13 cellular contexts compared by ENCODE assay signal in genomic region chrX:30657542-30658238, GRCh38. TPM values are rescaled to one million over a fixed set of nuclear protein-coding genes. Genes with fewer than 3 reads are reported as not detected.
DNase-seq lines count a peak whose midpoint lies in the region; ATAC-seq, FAIRE-seq and TF ChIP-seq lines count a peak whose summit lies in the region.
"Had no signal": no experiment of that assay in that cellular context is flagged by ENCODE, and none has a peak within 500 bp of the region (broad histone marks: within the 10 kb centered on the region; RNA-seq: fewer than 3 reads in every experiment).

No MANE protein-coding gene starts in this region.

- no peaks in the 10 kb centered on the region for H3K36me3 Mint-ChIP-seq in astrocyte (ENCODE audit: low read depth, unreplicated experiment)

- H3K27me3 ChIP-seq in MG63 (no peaks in the 10 kb centered on the region), astrocyte (ENCODE audit: insufficient read depth, low read length) (no peaks in the 10 kb centered on the region), lower lobe of right lung (ENCODE audit: low read depth) (no peaks in the 10 kb centered on the region)

- no peak overlapping the region for H3K4me2 ChIP-seq in astrocyte (ENCODE audit: low read length)

- intact Hi-C loops in lower lobe of right lung (cut with DNase I) = no loop called here

- H2AFZ ChIP-seq in astrocyte (ENCODE audit: low read depth, low read length) = no peak overlapping the region

- TF ChIP-seq CTCF in astrocyte (IDR thresholded peaks at IDR 0.05; ENCODE audit: insufficient read depth, low read depth, low read length) (no peak), lower lobe of right lung (IDR thresholded peaks at IDR 0.05) (no peak)

- no peaks in the 10 kb centered on the region for H3K79me2 ChIP-seq in astrocyte (ENCODE audit: insufficient read depth, low read length)

- no peaks in the 10 kb centered on the region for H3K27me3 Mint-ChIP-seq in astrocyte (ENCODE audit: low read depth, unreplicated experiment)

- H3K27ac ChIP-seq in astrocyte (ENCODE audit: low read depth, low read length) (no peak overlapping the region), lower lobe of right lung (peak overlapping the region; percentile 41)

- ATAC-seq in lower lobe of right lung = no peak

- H3K4me1 Mint-ChIP-seq in astrocyte (ENCODE audit: low read depth, unreplicated experiment) = no peaks in the 10 kb centered on the region

- H3K4me3 ChIP-seq in MG63 (no peak overlapping the region), astrocyte (ENCODE audit: insufficient read depth, low read depth, low read length) (no peak overlapping the region), lower lobe of right lung (no peak overlapping the region)

- H3K9me3 ChIP-seq in MG63 (no peaks in the 10 kb centered on the region), astrocyte (ENCODE audit: insufficient read depth, low read depth, low read length) (no peaks in the 10 kb centered on the region), lower lobe of right lung (no peaks in the 10 kb centered on the region)

- H3K4me1 ChIP-seq in astrocyte (ENCODE audit: insufficient read depth, low read length) = no peaks in the 10 kb centered on the region
- H3K4me1 ChIP-seq in lower lobe of right lung = no peaks in the 10 kb centered on the region

- H3K9me3 Mint-ChIP-seq in astrocyte (ENCODE audit: unreplicated experiment) = no peaks in the 10 kb centered on the region

- FAIRE-seq in astrocyte (lab: Jason Lieb, UNC) = peak; percentile 50
- FAIRE-seq: D721Med, H1 had no signal

- peak; percentile 38 for DNase-seq in EH (ENCODE audit: low read depth)
- DNase-seq in MG63 = peak; percentile 22
- DNase-seq in astrocyte (ENCODE audit: low read depth) = no peak
- DNase-seq in lower lobe of right lung = no peak
- DNase-seq in midbrain (lab: John Stamatoyannopoulos, UW) = no peak
- DNase-seq in NK-92 treated with Interleukin-12 subunit alpha and Interleukin-12 subunit beta, amount 100 ng/mL, for 24 hours (lab: John Stamatoyannopoulos, UW) = no peak
- no peak for DNase-seq in UCSD-AML1 (lab: John Stamatoyannopoulos, UW; ENCODE audit: unreplicated experiment)
- DNase-seq: effector memory CD4-positive, alpha-beta T cell; KG1; NCI-H1930; NCI-H82 had no signal

- no peak overlapping the region for H3K4me3 Mint-ChIP-seq in astrocyte (ENCODE audit: unreplicated experiment)

- H3K27ac Mint-ChIP-seq in astrocyte (ENCODE audit: unreplicated experiment) = no peak overlapping the region

- H3K36me3 ChIP-seq in MG63 (no peaks in the 10 kb centered on the region), astrocyte (ENCODE audit: insufficient read depth, low read length) (no peaks in the 10 kb centered on the region), lower lobe of right lung (no peaks in the 10 kb centered on the region)

- H4K20me1 ChIP-seq in astrocyte (ENCODE audit: insufficient read depth, low read length) = no peaks in the 10 kb centered on the region

- H3K9ac ChIP-seq in astrocyte (ENCODE audit: low read length) = no peak overlapping the region

RNA-seq across cellular contexts. Expression of gene GK, which starts 4.5 kb away (rescaled TPM):
- 4.1 and 5.5 TPM in 2 replicates for total RNA-seq in MG63 (2014; rRNA removed; shearing (Covaris generic); ENCODE audit: low replicate concordance)
- total RNA-seq in astrocyte (2.8 and 2.9 TPM in 2 replicates), lower lobe of right lung (46.3 TPM)

Comparison
In these comparisons a context has a peak if more than half of its experiments do, and no peak if none do; other contexts are left out.
1. DNase-seq: peak in EH (single experiment) and MG63 (single experiment); none in astrocyte (single experiment), lower lobe of right lung (single experiment), midbrain (single experiment), NK-92 treated with Interleukin-12 subunit alpha and Interleukin-12 subunit beta, amount 100 ng/mL, for 24 hours (single experiment) and UCSD-AML1 (single experiment).